Comparison of ENCODE assay signal across 9 cellular contexts in the genomic region with DNA sequence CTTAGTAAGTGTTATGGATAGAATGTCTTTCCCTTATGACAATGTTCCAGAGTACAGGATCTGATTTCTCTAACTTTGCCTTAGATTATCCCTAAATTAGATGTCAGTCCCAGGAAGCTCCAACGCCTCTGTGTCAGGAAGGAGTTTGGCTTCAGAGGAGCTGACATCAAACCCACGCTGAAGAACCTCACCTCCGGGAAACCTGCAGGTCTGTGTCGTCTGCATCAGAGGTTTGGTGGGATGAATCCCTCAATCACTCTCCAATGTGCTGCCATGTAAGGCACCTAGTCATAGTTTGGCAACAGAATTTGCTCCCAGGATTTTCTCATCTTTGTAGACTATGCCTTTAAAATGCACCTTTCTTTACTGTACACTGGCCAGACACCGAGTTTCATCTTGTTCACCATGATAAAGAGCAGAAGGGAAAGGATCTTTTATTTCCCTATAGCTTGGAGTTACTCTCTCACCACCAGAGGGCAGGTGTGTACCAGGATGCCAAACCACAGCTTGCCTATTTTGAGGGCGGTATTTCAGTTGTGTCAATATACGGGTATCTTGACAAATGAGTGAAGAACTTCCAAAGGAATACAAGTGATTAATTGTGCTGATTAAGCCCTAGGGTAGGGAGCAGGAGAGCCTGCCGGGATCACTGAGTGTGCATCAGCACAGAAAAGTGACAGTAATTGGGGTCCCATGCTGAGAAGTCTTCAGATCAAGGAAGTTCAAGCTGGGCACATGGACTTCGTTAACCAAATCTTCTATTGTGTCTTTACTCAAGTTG. TPM values are rescaled to one million over a fixed set of nuclear protein-coding genes. Genes with fewer than 3 reads are reported as not detected.
DNase-seq lines count a peak whose midpoint lies in the region; ATAC-seq, FAIRE-seq and TF ChIP-seq lines count a peak whose summit lies in the region.
"Had no signal": no experiment of that assay in that cellular context is flagged by ENCODE, and none has a peak within 500 bp of the region (broad histone marks: within the 10 kb centered on the region; RNA-seq: fewer than 3 reads in every experiment).

No MANE protein-coding gene starts in this region.

- no peak overlapping the region for H3K4me3 Mint-ChIP-seq in activated CD8-positive, alpha-beta T cell treated with anti-CD3 and anti-CD28 coated beads for 36 hours
- no peak overlapping the region for H3K4me3 Mint-ChIP-seq in neural crest cell

- H3K27me3 ChIP-seq in esophagus squamous epithelium (peaks cover 0 to 4% (median 0%) of the 10 kb centered on the region in 4 donors), uterus (no peaks in the 10 kb centered on the region)

- H3K27ac Mint-ChIP-seq in activated CD8-positive, alpha-beta T cell treated with anti-CD3 and anti-CD28 coated beads for 36 hours = no peak overlapping the region
- no peak overlapping the region for H3K27ac Mint-ChIP-seq in neural crest cell (ENCODE audit: unreplicated experiment)

- no peak overlapping the region for H3K27ac ChIP-seq in esophagus squamous epithelium
- H3K27ac ChIP-seq in uterus = no peak overlapping the region

- H3K36me3 ChIP-seq in esophagus squamous epithelium (no peaks in the 10 kb centered on the region), uterus (no peaks in the 10 kb centered on the region)

- intact Hi-C loops in activated CD8-positive, alpha-beta T cell treated with anti-CD3 and anti-CD28 coated beads for 36 hours (cut with micrococcal nuclease) = loop anchor here (1.0 kb wide), 1 partner anchor 84 kb away; no protein-coding TSS in a partner anchor
- intact Hi-C loops in esophagus squamous epithelium (cut with DNase I) (loop anchor here (10.0 kb wide), 1 partner anchor 84 kb away; no protein-coding TSS in a partner anchor), uterus (cut with DNase I; ENCODE audit: low total_unique reads) (no loop called here)

- no peaks in the 10 kb centered on the region for H3K4me1 Mint-ChIP-seq in activated CD8-positive, alpha-beta T cell treated with anti-CD3 and anti-CD28 coated beads for 36 hours (ENCODE audit: low read depth)
- peaks cover 4% of the 10 kb centered on the region for H3K4me1 Mint-ChIP-seq in neural crest cell

- peak; percentile 74 for TF ChIP-seq CTCF in activated CD8-positive, alpha-beta T cell treated with anti-CD3 and anti-CD28 coated beads for 36 hours (IDR thresholded peaks at IDR 0.05)
- TF ChIP-seq CTCF in esophagus squamous epithelium (IDR thresholded peaks at IDR 0.05) = peak; percentile 35 to 78 (median 66)
- peak; percentile 89 for TF ChIP-seq CTCF in neural crest cell (conservative IDR thresholded peaks at IDR 0.05)
- peak; percentile 29 to 62 (median 52) for TF ChIP-seq CTCF in uterus (IDR thresholded peaks at IDR 0.05)

- H3K36me3 Mint-ChIP-seq in activated CD8-positive, alpha-beta T cell treated with anti-CD3 and anti-CD28 coated beads for 36 hours (ENCODE audit: low read depth) = no peaks in the 10 kb centered on the region
- no peaks in the 10 kb centered on the region for H3K36me3 Mint-ChIP-seq in neural crest cell (ENCODE audit: low read depth)

- peaks cover 2% of the 10 kb centered on the region for H3K27me3 Mint-ChIP-seq in activated CD8-positive, alpha-beta T cell treated with anti-CD3 and anti-CD28 coated beads for 36 hours
- peaks cover 2% of the 10 kb centered on the region for H3K27me3 Mint-ChIP-seq in neural crest cell (ENCODE audit: low read depth)

- POLR2A ChIA-PET in activated CD8-positive, alpha-beta T cell treated with anti-CD3 and anti-CD28 coated beads for 36 hours (lab: Charles Lee) = no interaction called here

- peak; percentile 89 for DNase-seq in Ammon's horn (ENCODE audit: low spot score)
- no peak for DNase-seq in GM18507 (ENCODE audit: extremely low spot score, insufficient read length, low read depth)
- peak; percentile 34 for DNase-seq in NCI-H510A (lab: John Stamatoyannopoulos, UW)
- peak; percentile 65 for DNase-seq in activated CD8-positive, alpha-beta T cell treated with anti-CD3 and anti-CD28 coated beads for 36 hours
- no peak for DNase-seq in esophagus squamous epithelium (lab: John Stamatoyannopoulos, UW)
- DNase-seq in neural crest cell (ENCODE audit: low read depth, low spot score) = peak; percentile 66
- DNase-seq in uterus = no peak

- H3K4me3 ChIP-seq in esophagus squamous epithelium (no peak overlapping the region), uterus (no peak overlapping the region)

- FAIRE-seq in GM18507 (lab: Jason Lieb, UNC) = peak; percentile 80

- peak; percentile 58 for ATAC-seq in HG02973 (IDR thresholded peaks at IDR 0.05; ENCODE audit: unreplicated experiment)
- peak; percentile 52 for ATAC-seq in activated CD8-positive, alpha-beta T cell treated with anti-CD3 and anti-CD28 coated beads for 36 hours

- H3K4me1 ChIP-seq in esophagus squamous epithelium (no peaks in the 10 kb centered on the region), uterus (no peaks in the 10 kb centered on the region)

- no peaks in the 10 kb centered on the region for H3K9me3 Mint-ChIP-seq in activated CD8-positive, alpha-beta T cell treated with anti-CD3 and anti-CD28 coated beads for 36 hours
- H3K9me3 Mint-ChIP-seq in neural crest cell = no peaks in the 10 kb centered on the region

- CTCF ChIA-PET in activated CD8-positive, alpha-beta T cell treated with anti-CD3 and anti-CD28 coated beads for 36 hours (lab: Charles Lee) = interaction anchor here (0.7 to 9.1 kb wide), 20 partner anchors 10 to 370 kb away, joined by 3 to 150 read pairs (median 4); partner anchors contain the start of gene MINAR2

- WGBS in esophagus squamous epithelium, 2 donors = 44 to 56% methylated on average over 5 to 9 of the region's 9 CpGs

- TF ChIP-seq POLR2A in esophagus squamous epithelium (IDR thresholded peaks at IDR 0.05) = no peak
- no peak for TF ChIP-seq POLR2A in uterus (IDR thresholded peaks at IDR 0.05)

- H3K9me3 ChIP-seq in esophagus squamous epithelium (no peaks in the 10 kb centered on the region), uterus (no peaks in the 10 kb centered on the region)

RNA-seq across cellular contexts. Expression of gene MINAR2, which starts 23.4 kb away (rescaled TPM):
- not detected for total RNA-seq in activated CD8-positive, alpha-beta T cell treated with anti-CD3 and anti-CD28 coated beads for 36 hours
- total RNA-seq in esophagus squamous epithelium (not detected), neural crest cell (0.09 TPM in 1 of 2 replicates, not detected in the other), uterus (under 1 TPM in 2 of 4 donors, not detected in 2; 0.07 to 0.30 TPM)
- total RNA-seq: activated CD8-positive, alpha-beta memory T cell treated with anti-CD3 and anti-CD28 coated beads for 36 hours had no signal

Comparison
In these comparisons a context has a peak if more than half of its experiments do, and no peak if none do; other contexts are left out.
1. DNase-seq: peak in Ammon's horn (single experiment), NCI-H510A (single experiment), activated CD8-positive, alpha-beta T cell treated with anti-CD3 and anti-CD28 coated beads for 36 hours (single experiment) and neural crest cell (single experiment); none in GM18507 (single experiment), esophagus squamous epithelium (single experiment) and uterus (0 of 2).
2. Peak in every context shown above with its lines, with median percentiles within 50 percentile points of each other: CTCF ChIP-seq.